ENCODE assay signal across 30 cellular contexts in the genomic region with DNA sequence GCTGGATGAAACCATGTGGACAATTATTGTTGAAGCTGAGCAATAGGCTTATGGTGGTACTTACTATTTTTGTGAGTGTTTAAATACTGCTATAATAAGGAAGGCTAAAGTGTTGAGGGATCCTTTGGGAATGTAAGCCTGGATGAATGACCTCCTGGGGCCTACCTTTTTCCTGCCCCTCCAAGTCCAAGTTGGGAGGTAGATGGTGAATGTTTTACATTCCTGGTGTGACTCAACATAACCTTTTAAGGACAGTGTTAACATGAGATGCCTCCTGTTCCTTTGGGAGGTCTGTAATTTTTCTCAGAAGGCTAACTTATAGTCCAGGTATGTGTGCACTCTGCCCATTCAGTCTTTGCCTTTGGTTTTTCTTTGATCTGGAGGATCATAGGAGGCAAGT.
"Had no signal": no experiment of that assay in that cellular context is flagged by ENCODE, and none has a peak within 500 bp of the region (broad histone marks: within the 10 kb centered on the region; RNA-seq: fewer than 3 reads in every experiment).

No MANE protein-coding gene starts in this region.

- DNase-seq: activated CD4-positive, alpha-beta memory T cell treated with anti-CD3 and anti-CD28 coated beads, Interleukin-2, amount 10 ng/mL, durations not matched to agents 7 days and 5 days; activated CD4-positive, alpha-beta T cell treated with anti-CD3 and anti-CD28 coated beads for 1 hour; activated CD4-positive, alpha-beta T cell treated with anti-CD3 and anti-CD28 coated beads, Interleukin-2, amount 10 ng/mL, durations not matched to agents 7 days and 5 days; activated CD8-positive, alpha-beta memory T cell treated with anti-CD3 and anti-CD28 coated beads, Interleukin-2, amount 50 U/mL, for 48 hours; activated T-cell treated with anti-CD3 and anti-CD28 coated beads, Interleukin-2, amount 50 U/mL, for 24 hours; anterior cingulate cortex; gastrocnemius medialis; left lung; lower lobe of right lung; mesenchymal stem cell; natural killer cell; occipital lobe; psoas muscle; stimulated activated CD4-positive, alpha-beta T cell treated with anti-CD3 and anti-CD28 coated beads, Interleukin-15, amount 100 ng/mL, for 24 hours; stimulated activated CD4-positive, alpha-beta T cell treated with anti-CD3 and anti-CD28 coated beads, Interleukin-2, amount 100 ng/mL, for 24 hours; stimulated activated naive CD4-positive, alpha-beta T cell treated with Interleukin-2 at 50 U/mL for 16 hours; T-helper 2 cell had no signal

- FAIRE-seq: bronchial epithelial cell, endometrium, keratinocyte had no signal

- H3K36me3 Mint-ChIP-seq: activated naive CD8-positive, alpha-beta T cell; natural killer cell; neural progenitor cell had no signal

- H3K9me3 ChIP-seq: gastrocnemius medialis, left lung, lower lobe of right lung, psoas muscle, right atrium auricular region, tibial nerve had no signal

- H3K4me3 ChIP-seq: gastrocnemius medialis, hepatocyte, left lung, lower lobe of right lung, neural progenitor cell, psoas muscle, right atrium auricular region, tibial nerve had no signal

- H3K27ac ChIP-seq: epithelial cell of prostate, gastrocnemius medialis, hepatocyte, left lung, lower lobe of right lung, neural progenitor cell, parathyroid adenoma, psoas muscle, right atrium auricular region, tibial nerve had no signal

- H3K27me3 ChIP-seq: gastrocnemius medialis, hepatocyte, left lung, neural progenitor cell, right atrium auricular region, tibial nerve had no signal

- ATAC-seq: activated T-helper 17 cell treated with anti-CD3 and anti-CD28 coated beads, Interleukin-2, amount 50 U/mL, for 72 hours; gastrocnemius medialis; left lung; lower lobe of right lung; natural killer cell; psoas muscle had no signal

- H3K9me3 Mint-ChIP-seq: activated CD4-positive, alpha-beta memory T cell treated with anti-CD3 and anti-CD28 coated beads, Interleukin-2, amount 10 ng/mL, durations not matched to agents 7 days and 5 days; activated CD4-positive, alpha-beta T cell treated with anti-CD3 and anti-CD28 coated beads, Interleukin-2, amount 10 ng/mL, durations not matched to agents 7 days and 5 days; activated T-cell treated with anti-CD3 and anti-CD28 coated beads, Interleukin-2, amount 50 U/mL, for 24 hours; activated T-helper 17 cell treated with anti-CD3 and anti-CD28 coated beads, Interleukin-2, amount 50 U/mL, for 72 hours; central memory CD8-positive, alpha-beta T cell; dendritic cell treated with granulocyte-macrophage colony-stimulating factor and Interleukin-4, amounts not matched to agents 40 ng/mL and 50 ng/mL, for 4 days; natural killer cell; neural progenitor cell had no signal

- H3K36me3 ChIP-seq: gastrocnemius medialis, left lung, lower lobe of right lung, neural progenitor cell, right atrium auricular region, tibial nerve had no signal

- H3K4me1 ChIP-seq: left lung, lower lobe of right lung, parathyroid adenoma, psoas muscle, right atrium auricular region, tibial nerve had no signal

- H3K27ac Mint-ChIP-seq: activated CD4-positive, alpha-beta memory T cell treated with anti-CD3 and anti-CD28 coated beads, Interleukin-2, amount 10 ng/mL, durations not matched to agents 7 days and 5 days; activated CD4-positive, alpha-beta T cell treated with anti-CD3 and anti-CD28 coated beads, Interleukin-2, amount 10 ng/mL, durations not matched to agents 7 days and 5 days; activated naive CD8-positive, alpha-beta T cell; activated T-cell treated with anti-CD3 and anti-CD28 coated beads, Interleukin-2, amount 50 U/mL, for 24 hours; activated T-helper 17 cell treated with anti-CD3 and anti-CD28 coated beads, Interleukin-2, amount 50 U/mL, for 72 hours; dendritic cell treated with granulocyte-macrophage colony-stimulating factor and Interleukin-4, amounts not matched to agents 40 ng/mL and 50 ng/mL, for 4 days; natural killer cell; neural progenitor cell had no signal
